In the genomic region with DNA sequence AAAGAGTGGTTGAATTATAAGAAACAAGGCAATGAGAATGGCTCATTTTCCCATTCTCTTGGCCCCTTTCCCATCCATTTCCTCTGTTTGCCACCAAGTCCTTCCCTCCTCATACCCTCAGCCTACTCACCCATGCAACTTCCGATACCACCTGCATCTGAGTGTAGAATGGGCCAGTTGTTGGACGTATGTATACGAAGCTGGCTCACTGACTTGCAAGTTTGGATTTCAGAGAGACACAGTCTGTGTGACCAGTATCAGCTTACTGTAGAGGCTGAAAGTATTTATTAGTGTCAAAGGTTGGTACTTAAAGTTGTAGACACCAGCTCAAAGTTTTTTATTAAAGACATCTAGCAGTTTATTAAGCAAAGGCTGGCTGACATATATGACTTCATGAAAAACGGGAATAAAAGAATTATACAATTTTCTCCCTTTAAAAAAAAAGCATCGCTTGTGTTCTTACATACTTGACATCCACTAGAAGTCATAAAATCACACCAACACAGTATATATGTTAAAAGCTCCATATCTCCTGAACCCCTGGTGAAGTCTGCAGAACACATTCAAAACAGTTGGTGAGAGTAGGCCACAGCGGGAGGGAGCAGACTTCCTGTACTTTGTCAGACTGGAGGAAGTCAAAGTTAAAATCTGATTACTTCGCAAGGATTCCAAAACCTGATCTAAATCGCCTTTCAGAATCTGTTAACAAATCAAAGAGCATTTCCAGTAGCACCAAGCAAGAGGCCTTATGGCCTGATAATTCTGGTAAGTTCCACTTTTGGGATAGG, we compare ENCODE assay signal across 18 cellular contexts. TPM values are rescaled to one million over a fixed set of nuclear protein-coding genes. Genes with fewer than 3 reads are reported as not detected.
DNase-seq lines count a peak whose midpoint lies in the region; ATAC-seq and TF ChIP-seq lines count a peak whose summit lies in the region.
"Had no signal": no experiment of that assay in that cellular context is flagged by ENCODE, and none has a peak within 500 bp of the region (broad histone marks: within the 10 kb centered on the region; RNA-seq: fewer than 3 reads in every experiment).

No MANE protein-coding gene starts in this region.

- no peaks in the 10 kb centered on the region for H3K9me2 ChIP-seq in Loucy (replicated peaks; ENCODE audit: low read depth, low read length)

- no peak for TF ChIP-seq CTCF in CD8-positive, alpha-beta T cell (IDR thresholded peaks at IDR 0.05)
- TF ChIP-seq CTCF in Loucy (conservative IDR thresholded peaks at IDR 0.05; ENCODE audit: low read length): no peak
- no peak for TF ChIP-seq CTCF in astrocyte of the spinal cord (IDR thresholded peaks at IDR 0.05; ENCODE audit: low read depth, low read length)
- TF ChIP-seq CTCF in H9 (conservative IDR thresholded peaks at IDR 0.05): no peak
- no peak for TF ChIP-seq CTCF in uterus (IDR thresholded peaks at IDR 0.05)
- no peak for TF ChIP-seq CTCF in sigmoid colon (IDR thresholded peaks at IDR 0.05)

- DNase-seq in CD8-positive, alpha-beta T cell: no peak
- DNase-seq in astrocyte of the spinal cord (ENCODE audit: low read depth, low spot score) (peak; percentile 22), mesendoderm (peak; percentile 71), H9 (no peak), uterus (no peak), sigmoid colon (no peak)
- DNase-seq: glutamatergic neuron, mammary epithelial cell, NCI-H146, psoas muscle, spleen had no signal

- H4K5ac ChIP-seq in mesendoderm (ENCODE audit: low read length) (no peak overlapping the region), H9 (ENCODE audit: insufficient read length, low read depth, low read length) (no peak overlapping the region)

- H3K23me2 ChIP-seq in H9 (ENCODE audit: insufficient read length, low read depth, low read length, poor library complexity, severe bottlenecking): no peaks in the 10 kb centered on the region

- no peaks in the 10 kb centered on the region for H3K4me1 ChIP-seq in CD8-positive, alpha-beta T cell (ENCODE audit: insufficient read depth, low read length)
- peaks cover 10% of the 10 kb centered on the region for H3K4me1 ChIP-seq in Loucy (ENCODE audit: insufficient read depth, low read length, poor library complexity, severe bottlenecking)
- peaks cover 5% of the 10 kb centered on the region for H3K4me1 ChIP-seq in mesendoderm (ENCODE audit: control insufficient read depth, low read depth, low read length)
- H3K4me1 ChIP-seq in H9 (ENCODE audit: insufficient read depth, low read length): no peaks in the 10 kb centered on the region; the same call in 1 of the 2 replicates
- H3K4me1 ChIP-seq in uterus: no peaks in the 10 kb centered on the region
- H3K4me1 ChIP-seq in sigmoid colon: peaks cover 0 to 17% (median 0%) of the 10 kb centered on the region in 4 donors

- H3K9ac ChIP-seq in Loucy (ENCODE audit: low read depth, low read length, poor library complexity, severe bottlenecking) (no peak overlapping the region), mesendoderm (ENCODE audit: low read length) (no peak overlapping the region), H9 (ENCODE audit: extremely low read depth, insufficient read length, low read length) (no peak overlapping the region)

- H3K36me3 Mint-ChIP-seq in CD8-positive, alpha-beta T cell: no peaks in the 10 kb centered on the region
- no peaks in the 10 kb centered on the region for H3K36me3 Mint-ChIP-seq in H9 (ENCODE audit: insufficient read depth in 1 of 3, low read depth in 3 of 3)

- H3K23ac ChIP-seq in mesendoderm (ENCODE audit: low read length): peak overlapping the region; percentile 52
- no peak overlapping the region for H3K23ac ChIP-seq in H9 (ENCODE audit: insufficient read length, low read depth, low read length)

- no peak overlapping the region for H2BK15ac ChIP-seq in mesendoderm (replicated peaks; ENCODE audit: low read depth)
- H2BK15ac ChIP-seq in H9 (ENCODE audit: low read depth, low read length): no peak overlapping the region

- no peak overlapping the region for H3K4me3 ChIP-seq in CD8-positive, alpha-beta T cell (ENCODE audit: low read depth, low read length)
- no peak overlapping the region for H3K4me3 ChIP-seq in Loucy (ENCODE audit: low read length, poor library complexity, severe bottlenecking)
- H3K4me3 ChIP-seq in astrocyte of the spinal cord (ENCODE audit: low read depth, low read length): no peak overlapping the region
- no peak overlapping the region for H3K4me3 ChIP-seq in mesendoderm (ENCODE audit: low read length)
- no peak overlapping the region for H3K4me3 ChIP-seq in uterus
- H3K4me3 ChIP-seq in sigmoid colon: no peak overlapping the region
- H3K4me3 ChIP-seq: esophagus muscularis mucosa, psoas muscle, spleen had no signal

- no peak overlapping the region for H4K91ac ChIP-seq in H9 (ENCODE audit: insufficient read length, low read depth, low read length)

- no peak for TF ChIP-seq EP300 in sigmoid colon (IDR thresholded peaks at IDR 0.05)

- no peak for ATAC-seq in CD8-positive, alpha-beta T cell
- no peak for ATAC-seq in GM19452 (IDR thresholded peaks at IDR 0.05; ENCODE audit: unreplicated experiment)
- ATAC-seq: activated CD4-positive, CD25-positive, alpha-beta regulatory T cell treated with anti-CD3 and anti-CD28 coated beads, Interleukin-2, amount 50 U/mL, for 24 hours; natural killer cell treated with Interleukin-12 subunit alpha and Interleukin-12 subunit beta and Interleukin-15 and Interleukin-18, amount 100 ng/mL, for 72 hours; psoas muscle; Right ventricle myocardium inferior had no signal

- POLR2A ChIA-PET in CD8-positive, alpha-beta T cell (lab: Charles Lee): no interaction called here

- peak overlapping the region; percentile 84 for H2AK5ac ChIP-seq in mesendoderm (ENCODE audit: low read length)
- no peak overlapping the region for H2AK5ac ChIP-seq in H9 (ENCODE audit: insufficient read length, low read length)

- H4K20me1 ChIP-seq in Loucy (ENCODE audit: insufficient read depth, low read length, poor library complexity, severe bottlenecking): no peaks in the 10 kb centered on the region
- H4K20me1 ChIP-seq in H9 (ENCODE audit: control insufficient read depth, insufficient read depth, insufficient read length): no peaks in the 10 kb centered on the region

- no peaks in the 10 kb centered on the region for H3K9me3 ChIP-seq in CD8-positive, alpha-beta T cell (ENCODE audit: low read length)
- no peaks in the 10 kb centered on the region for H3K9me3 ChIP-seq in Loucy (ENCODE audit: insufficient read depth, low read depth, low read length)
- H3K9me3 ChIP-seq in H9 (ENCODE audit: control insufficient read depth, low read depth, low read length): no peaks in the 10 kb centered on the region
- no peaks in the 10 kb centered on the region for H3K9me3 ChIP-seq in uterus
- H3K9me3 ChIP-seq in sigmoid colon: peaks cover 0 to 3% (median 0%) of the 10 kb centered on the region in 4 donors
- H3K9me3 ChIP-seq: esophagus muscularis mucosa, psoas muscle had no signal

- no peak overlapping the region for H3K4me3 Mint-ChIP-seq in CD8-positive, alpha-beta T cell
- no peak overlapping the region for H3K4me3 Mint-ChIP-seq in H9
- H3K4me3 Mint-ChIP-seq: activated T-helper 1 cell treated with anti-CD3 and anti-CD28 coated beads, Interleukin-12 subunit alpha, Interleukin-12 subunit beta, Interleukin-2, Interleukin-4 antibody, amounts not matched to agents 30 ng/mL and 10 ng/mL and 1 ng/mL, durations not matched to agents 14 hours and 24 hours and 36 hours; natural killer cell treated with Interleukin-12 subunit alpha and Interleukin-12 subunit beta and Interleukin-15 and Interleukin-18, amount 100 ng/mL, for 72 hours had no signal

- no peaks in the 10 kb centered on the region for H3K79me2 ChIP-seq in Loucy (ENCODE audit: insufficient read depth, low read length)
- no peaks in the 10 kb centered on the region for H3K79me2 ChIP-seq in mesendoderm (ENCODE audit: control insufficient read depth, insufficient read depth, low read length)
- H3K79me2 ChIP-seq in H9 (ENCODE audit: insufficient read depth, low read length): no peaks in the 10 kb centered on the region

- H2BK12ac ChIP-seq in H9 (ENCODE audit: insufficient read length, low read depth, low read length): no peak overlapping the region

- no peak for TF ChIP-seq POLR2A in uterus (IDR thresholded peaks at IDR 0.05)
- TF ChIP-seq POLR2A in sigmoid colon (IDR thresholded peaks at IDR 0.05): no peak

- H3K9me3 Mint-ChIP-seq in CD8-positive, alpha-beta T cell: peaks cover 9% of the 10 kb centered on the region
- H3K9me3 Mint-ChIP-seq in H9: no peaks in the 10 kb centered on the region
- H3K9me3 Mint-ChIP-seq: activated T-helper 1 cell treated with anti-CD3 and anti-CD28 coated beads, Interleukin-12 subunit alpha, Interleukin-12 subunit beta, Interleukin-2, Interleukin-4 antibody, amounts not matched to agents 30 ng/mL and 10 ng/mL and 1 ng/mL, durations not matched to agents 14 hours and 24 hours and 36 hours had no signal

- H3K56ac ChIP-seq in mesendoderm (ENCODE audit: low read length) (peak overlapping the region; percentile 66), H9 (ENCODE audit: insufficient read length, low read depth, low read length) (no peak overlapping the region)

- WGBS in mesendoderm (ENCODE audit: extremely low coverage, insufficient coverage, low lambda C conversion rate): no CpG with 5 or more reads among the region's 8 CpGs
- WGBS in H9 (ENCODE audit: extremely low coverage, insufficient read length, low lambda C conversion rate): no CpG with 5 or more reads among the region's 8 CpGs
- 68 to 85% methylated on average over 8 of the region's 8 CpGs for WGBS in sigmoid colon, 2 donors

- H3K27me3 Mint-ChIP-seq in CD8-positive, alpha-beta T cell (ENCODE audit: low read depth): no peaks in the 10 kb centered on the region
- H3K27me3 Mint-ChIP-seq in H9 (ENCODE audit: low read depth): no peaks in the 10 kb centered on the region
- H3K27me3 Mint-ChIP-seq: natural killer cell treated with Interleukin-12 subunit alpha and Interleukin-12 subunit beta and Interleukin-15 and Interleukin-18, amount 100 ng/mL, for 72 hours had no signal

- H3K27ac Mint-ChIP-seq in CD8-positive, alpha-beta T cell: peak overlapping the region; percentile 37
- no peak overlapping the region for H3K27ac Mint-ChIP-seq in H9
- H3K27ac Mint-ChIP-seq: activated T-helper 1 cell treated with anti-CD3 and anti-CD28 coated beads, Interleukin-12 subunit alpha, Interleukin-12 subunit beta, Interleukin-2, Interleukin-4 antibody, amounts not matched to agents 30 ng/mL and 10 ng/mL and 1 ng/mL, durations not matched to agents 14 hours and 24 hours and 36 hours; natural killer cell treated with Interleukin-12 subunit alpha and Interleukin-12 subunit beta and Interleukin-15 and Interleukin-18, amount 100 ng/mL, for 72 hours had no signal

- no peak overlapping the region for H3K14ac ChIP-seq in H9 (ENCODE audit: insufficient read depth, low read length)

- H3K36me3 ChIP-seq in CD8-positive, alpha-beta T cell (ENCODE audit: insufficient read depth, low read length): no peaks in the 10 kb centered on the region
- H3K36me3 ChIP-seq in Loucy (ENCODE audit: insufficient read depth, low read length) (no peaks in the 10 kb centered on the region), mesendoderm (ENCODE audit: control insufficient read depth, insufficient read depth, low read length) (no peaks in the 10 kb centered on the region), uterus (no peaks in the 10 kb centered on the region), sigmoid colon (no peaks in the 10 kb centered on the region)
- H3K36me3 ChIP-seq: esophagus muscularis mucosa, spleen had no signal

- no peak overlapping the region for H2BK20ac ChIP-seq in H9 (ENCODE audit: low read depth, low read length, poor library complexity, severe bottlenecking)

- H3F3A ChIP-seq in Loucy (ENCODE audit: low read depth): no peaks in the 10 kb centered on the region

- no peak overlapping the region for H3K18ac ChIP-seq in mesendoderm (ENCODE audit: low read length)
- H3K18ac ChIP-seq in H9 (ENCODE audit: insufficient read length, low read depth, low read length): no peak overlapping the region

- no peaks in the 10 kb centered on the region for H3K27me3 ChIP-seq in CD8-positive, alpha-beta T cell (ENCODE audit: insufficient read depth, low read length)
- H3K27me3 ChIP-seq in Loucy (ENCODE audit: insufficient read depth, low read length, poor library complexity, severe bottlenecking) (peaks cover 5% of the 10 kb centered on the region), mesendoderm (ENCODE audit: insufficient read depth, low read length, poor library complexity) (no peaks in the 10 kb centered on the region), H9 (ENCODE audit: insufficient read depth, low read length) (no peaks in the 10 kb centered on the region), uterus (no peaks in the 10 kb centered on the region), sigmoid colon (no peaks in the 10 kb centered on the region)
- H3K27me3 ChIP-seq: esophagus muscularis mucosa, spleen had no signal

- CTCF ChIA-PET in CD8-positive, alpha-beta T cell (lab: Charles Lee): no interaction called here

- peaks cover 8% of the 10 kb centered on the region for H3K4me1 Mint-ChIP-seq in CD8-positive, alpha-beta T cell (ENCODE audit: low read depth)
- H3K4me1 Mint-ChIP-seq in H9: peaks cover 8 to 13% of the 10 kb centered on the region in 2 experiments; a peak in 3 of 4 replicates

- no peak overlapping the region for H3K4ac ChIP-seq in mesendoderm (ENCODE audit: low read depth, low read length)
- H3K4ac ChIP-seq in H9 (ENCODE audit: low read depth, low read length): no peak overlapping the region

- H3K4me2 ChIP-seq in Loucy (ENCODE audit: low read depth, low read length, poor library complexity, severe bottlenecking) (peak overlapping the region; percentile 13), mesendoderm (ENCODE audit: low read length) (no peak overlapping the region), H9 (ENCODE audit: insufficient read depth, insufficient read length, low read length) (no peak overlapping the region)

- no peak overlapping the region for H3K27ac ChIP-seq in CD8-positive, alpha-beta T cell (ENCODE audit: low read depth, low read length)
- H3K27ac ChIP-seq in mesendoderm (ENCODE audit: low read depth, low read length): peak overlapping the region; percentile 15
- no peak overlapping the region for H3K27ac ChIP-seq in H9 (ENCODE audit: insufficient read length, low read depth, low read length)
- H3K27ac ChIP-seq in uterus: no peak overlapping the region
- peak overlapping the region in 2 of 4 donors; percentile 1 to 26 for H3K27ac ChIP-seq in sigmoid colon
- H3K27ac ChIP-seq: esophagus muscularis mucosa, psoas muscle had no signal

- intact Hi-C loops in CD8-positive, alpha-beta T cell (cut with DNase I, micrococcal nuclease): no loop called here
- intact Hi-C loops in uterus (cut with DNase I; ENCODE audit: low total_unique reads): no loop called here
- intact Hi-C loops in sigmoid colon (cut with DNase I): no loop called here

- H2BK5ac ChIP-seq in mesendoderm (ENCODE audit: low read length): peak overlapping the region; percentile 94
- H2BK5ac ChIP-seq in H9 (ENCODE audit: insufficient read length, low read length): no peak overlapping the region

- in situ Hi-C loops in astrocyte of the spinal cord (cut with HindIII; ENCODE audit: low sequenced_read_pairs): no loop called here

- H4K8ac ChIP-seq in mesendoderm (ENCODE audit: low read depth, low read length) (no peak overlapping the region), H9 (replicated peaks; ENCODE audit: insufficient read length, low read depth, low read length) (no peak overlapping the region)

- H2BK120ac ChIP-seq in mesendoderm (ENCODE audit: low read depth, low read length): no peak overlapping the region
- no peak overlapping the region for H2BK120ac ChIP-seq in H9 (ENCODE audit: low read depth, low read length, poor library complexity, severe bottlenecking)

- H3K79me1 ChIP-seq in mesendoderm (ENCODE audit: low read length) (no peaks in the 10 kb centered on the region), H9 (ENCODE audit: insufficient read depth, low read depth, low read length, poor library complexity, severe bottlenecking) (no peaks in the 10 kb centered on the region)

- H2AFZ ChIP-seq in Loucy (ENCODE audit: low read length): no peak overlapping the region
- H2AFZ ChIP-seq in H9 (ENCODE audit: low read length): no peak overlapping the region

- H3T11ph ChIP-seq in H9 (ENCODE audit: low read length): no peak overlapping the region

RNA-seq across cellular contexts. Expression of gene STIM2, which starts 22.4 kb away (rescaled TPM):
- total RNA-seq in CD8-positive, alpha-beta T cell: 10 to 100 TPM; 61.1 to 67.0 TPM
- 23.9 TPM for polyA plus RNA-seq in mesendoderm (2013, experiment 1 of 2)
- polyA plus RNA-seq in mesendoderm (2013, experiment 2 of 2): 22.4 TPM
- total RNA-seq in H9 (2021) (25.8 and 26.2 TPM in 2 replicates), uterus (10 to 100 TPM; 27.9 to 38.2 (median 29.4) TPM), sigmoid colon (10 to 100 TPM; 10.7 to 15.3 (median 14.7) TPM)
- 10 to 100 TPM in 1 of 3 donors, 1 to 10 TPM in 2; 3.0 to 16.8 (median 5.5) TPM for polyA plus RNA-seq in sigmoid colon

Comparison
In these comparisons a context has a peak if more than half of its experiments do, and no peak if none do; other contexts are left out.
1. DNase-seq: peak in astrocyte of the spinal cord (single experiment) and mesendoderm (single experiment); none in CD8-positive, alpha-beta T cell (0 of 7), H9 (single experiment), uterus (0 of 2) and sigmoid colon (single experiment).